ENCODE assay signal across 8 cellular contexts in the genomic region with DNA sequence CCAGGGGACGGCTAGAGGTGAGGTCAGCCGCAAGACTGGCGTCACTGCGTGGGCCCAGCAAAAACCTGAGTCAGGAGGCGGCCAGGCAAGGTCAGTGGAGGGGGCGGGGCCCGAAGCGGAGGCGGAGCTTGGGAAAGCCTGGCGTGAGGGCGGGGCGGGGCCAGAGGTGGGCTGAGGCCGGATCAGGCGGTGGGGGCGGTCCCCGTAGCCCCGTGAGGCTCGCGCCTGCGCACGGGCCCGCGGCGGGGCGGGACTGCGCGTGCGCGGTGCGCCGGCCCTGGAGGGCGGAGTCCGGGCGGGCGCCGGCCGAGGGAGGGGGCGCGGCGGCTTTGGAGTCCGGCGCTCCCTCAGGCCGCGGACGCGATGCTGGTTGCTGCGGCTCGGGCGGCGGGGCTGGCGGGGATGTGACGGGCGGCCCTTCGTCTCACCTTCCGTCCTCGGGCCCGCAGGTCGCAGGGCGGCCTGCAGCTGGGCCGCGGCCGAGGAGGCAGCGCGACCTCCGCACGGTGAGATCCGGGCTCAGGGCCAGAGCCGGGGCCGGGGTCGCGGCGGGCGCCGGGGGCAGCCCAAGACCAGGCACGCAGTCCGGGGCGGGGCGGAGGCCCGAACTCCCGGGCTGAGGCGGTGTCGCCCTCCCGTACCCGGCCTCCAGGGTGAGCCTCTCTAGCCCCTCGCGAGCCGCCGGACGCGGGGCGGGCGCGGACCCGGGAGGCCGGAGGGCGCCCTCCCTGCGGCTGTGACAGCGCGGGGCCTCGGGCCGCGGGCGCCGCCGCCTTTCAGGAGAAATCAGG. TPM values are rescaled to one million over a fixed set of nuclear protein-coding genes. Genes with fewer than 3 reads are reported as not detected.
DNase-seq lines count a peak whose midpoint lies in the region; ATAC-seq and TF ChIP-seq lines count a peak whose summit lies in the region.

CCSER2 (plus strand) TSS at position 287 of the 791 bp plus-strand sequence. CDS start 42,464 bp downstream, outside the sequence.

- H3K4me3 ChIP-seq in GM23248 (peak within 1 kb of the TSS; percentile 93), SJSA1 (peak within 1 kb of the TSS; percentile 100), neuronal stem cell (ENCODE audit: low read length in 2 of 2) (peak within 1 kb of the TSS; percentile 85 to 99), subcutaneous abdominal adipose tissue (ENCODE audit: low read depth in 1 of 5, low read length in 5 of 5) (peak within 1 kb of the TSS; percentile 71 to 85 (median 77))

- peak within 1 kb of the TSS; percentile 77 for H2BK5ac ChIP-seq in neuronal stem cell (ENCODE audit: low read length)

- H4K91ac ChIP-seq in neuronal stem cell (ENCODE audit: low read depth, low read length, poor library complexity) = no peak within 1 kb of the TSS

- no peak within 1 kb of the TSS for H3K4ac ChIP-seq in neuronal stem cell (ENCODE audit: low read length)

- peaks cover 16% of the 10 kb centered on the region for H3K4me1 ChIP-seq in GM23248 (ENCODE audit: insufficient read depth)
- peaks cover 37% of the 10 kb centered on the region for H3K4me1 ChIP-seq in SJSA1 (replicated peaks)
- H3K4me1 ChIP-seq in foreskin keratinocyte = peaks cover 19% of the 10 kb centered on the region
- peaks cover 5 to 8% of the 10 kb centered on the region in 2 donors for H3K4me1 ChIP-seq in neuronal stem cell (ENCODE audit: control insufficient read depth in 2 of 2, insufficient read depth in 1 of 2, low read depth in 1 of 2, low read length in 2 of 2)
- peaks cover 0 to 18% (median 17%) of the 10 kb centered on the region in 5 donors for H3K4me1 ChIP-seq in subcutaneous abdominal adipose tissue (ENCODE audit: control insufficient read depth in 5 of 5, insufficient read depth in 5 of 5, low read length in 5 of 5)

- H2BK12ac ChIP-seq in neuronal stem cell (ENCODE audit: low read length) = peak within 1 kb of the TSS; percentile 32

- ATAC-seq in foreskin keratinocyte = peak; percentile 85

- no peaks in the 10 kb centered on the region for H3K9me2 ChIP-seq in GM23248 (ENCODE audit: insufficient read depth)

- H2BK120ac ChIP-seq in neuronal stem cell (ENCODE audit: low read depth, low read length) = no peak within 1 kb of the TSS

- 1 to 2% methylated on average over 52 to 57 of the region's 105 CpGs for WGBS in GM23248 (ENCODE audit: low coverage in 1 of 2, low lambda C conversion rate in 2 of 2, missing lambda C conversion rate in 2 of 2), 2 experiments
- WGBS in neuronal stem cell (ENCODE audit: extremely low coverage in 2 of 2, insufficient read length in 2 of 2, insufficient replicate concordance in 1 of 2), 2 donors = no CpG with 5 or more reads among the region's 105 CpGs

- H3K9me3 ChIP-seq in GM23248 (ENCODE audit: low read depth) (no peaks in the 10 kb centered on the region), SJSA1 (replicated peaks) (peaks cover 3% of the 10 kb centered on the region; the same call in 1 of the 2 replicates), neuronal stem cell (replicated peaks in 1 of 2; ENCODE audit: control insufficient read depth in 2 of 2, insufficient read depth in 1 of 2, low read depth in 1 of 2, low read length in 2 of 2) (no peaks in the 10 kb centered on the region), subcutaneous abdominal adipose tissue (ENCODE audit: control insufficient read depth in 5 of 5, low read length in 5 of 5) (no peaks in the 10 kb centered on the region)

- TF ChIP-seq CTCF in foreskin keratinocyte (conservative IDR thresholded peaks at IDR 0.05) = peak; percentile 9

- no peak within 1 kb of the TSS for H4K8ac ChIP-seq in neuronal stem cell (ENCODE audit: low read depth, low read length)

- DNase-seq in G401 (ENCODE audit: low spot score) = peak; percentile 95
- peak; percentile 99 for DNase-seq in GM23248
- peak; percentile 76 to 81 for DNase-seq in Kasumi-1 (lab: John Stamatoyannopoulos, UW)
- DNase-seq in SJSA1 (ENCODE audit: low read depth in 1 of 2, low spot score in 2 of 2) = peak; percentile 84 to 98
- DNase-seq in activated naive CD4-positive, alpha-beta T cell (lab: John Stamatoyannopoulos, UW) = peak; percentile 69 to 84 (median 72)
- peak; percentile 40 to 72 for DNase-seq in foreskin keratinocyte
- peak; percentile 92 for DNase-seq in neuronal stem cell (ENCODE audit: low spot score)

- peak within 1 kb of the TSS; percentile 88 for H3K4me2 ChIP-seq in GM23248 (ENCODE audit: unreplicated experiment)
- H3K4me2 ChIP-seq in neuronal stem cell (ENCODE audit: insufficient read depth, low read length, poor library complexity, severe bottlenecking) = peak within 1 kb of the TSS; percentile 43

- H3K79me2 ChIP-seq in GM23248 (ENCODE audit: insufficient read depth) = peaks cover 46% of the 10 kb centered on the region

- H3K27me3 ChIP-seq in GM23248 (replicated peaks; ENCODE audit: insufficient read depth) = no peaks in the 10 kb centered on the region
- no peaks in the 10 kb centered on the region for H3K27me3 ChIP-seq in SJSA1 (replicated peaks)
- no peaks in the 10 kb centered on the region for H3K27me3 ChIP-seq in foreskin keratinocyte
- H3K27me3 ChIP-seq in neuronal stem cell (ENCODE audit: control insufficient read depth in 3 of 3, insufficient read depth in 3 of 3, low read depth in 1 of 3, low read length in 3 of 3) = peaks cover 0 to 2% (median 0%) of the 10 kb centered on the region in 3 experiments
- H3K27me3 ChIP-seq in subcutaneous abdominal adipose tissue (ENCODE audit: control insufficient read depth in 5 of 5, insufficient read depth in 4 of 5, low read length in 5 of 5) = no peaks in the 10 kb centered on the region

- no peaks in the 10 kb centered on the region for H3F3A ChIP-seq in GM23248 (ENCODE audit: insufficient read depth)

- H3K27ac ChIP-seq in GM23248 (peak within 1 kb of the TSS; percentile 75), SJSA1 (peak within 1 kb of the TSS; percentile 95), foreskin keratinocyte (peak within 1 kb of the TSS; percentile 96), neuronal stem cell (replicated peaks; ENCODE audit: low read length) (peak within 1 kb of the TSS; percentile 95), subcutaneous abdominal adipose tissue (ENCODE audit: low read depth, low read length) (peak within 1 kb of the TSS; percentile 71)

- no peaks in the 10 kb centered on the region for H3K79me1 ChIP-seq in neuronal stem cell (ENCODE audit: low read depth, low read length)

- peak within 1 kb of the TSS; percentile 97 for H3K23ac ChIP-seq in neuronal stem cell (ENCODE audit: low read depth, low read length, poor library complexity)

- H3K18ac ChIP-seq in neuronal stem cell (ENCODE audit: low read length) = peak within 1 kb of the TSS; percentile 97

- in situ Hi-C loops in G401 (cut with HindIII; ENCODE audit: low sequenced_read_pairs) (no loop called here), GM23248 (cut with MboI) (no loop called here)

- H2BK15ac ChIP-seq in neuronal stem cell (ENCODE audit: low read length) = peak within 1 kb of the TSS; percentile 93

- no peak within 1 kb of the TSS for H2AK5ac ChIP-seq in neuronal stem cell (ENCODE audit: low read depth, low read length)

- peak within 1 kb of the TSS; percentile 91 for H3K14ac ChIP-seq in neuronal stem cell (ENCODE audit: low read length)

- no peaks in the 10 kb centered on the region for H3K36me3 ChIP-seq in GM23248 (ENCODE audit: low read depth)
- H3K36me3 ChIP-seq in SJSA1 = peaks cover 15% of the 10 kb centered on the region
- H3K36me3 ChIP-seq in neuronal stem cell (replicated peaks in 1 of 2; ENCODE audit: control insufficient read depth in 2 of 2, insufficient read depth in 2 of 2, low read length in 2 of 2) = no peaks in the 10 kb centered on the region
- no peaks in the 10 kb centered on the region for H3K36me3 ChIP-seq in subcutaneous abdominal adipose tissue (ENCODE audit: control insufficient read depth in 5 of 5, insufficient read depth in 5 of 5, low read length in 5 of 5)

- peak within 1 kb of the TSS; percentile 92 for H3K9ac ChIP-seq in GM23248
- H3K9ac ChIP-seq in neuronal stem cell (ENCODE audit: low read depth, low read length, poor library complexity) = peak within 1 kb of the TSS; percentile 98
- H3K9ac ChIP-seq in subcutaneous abdominal adipose tissue (ENCODE audit: low read length in 5 of 5) = peak within 1 kb of the TSS; percentile 8 to 87 (median 86)

- H2AFZ ChIP-seq in GM23248 = peak within 1 kb of the TSS; percentile 81
- H2AFZ ChIP-seq in neuronal stem cell (ENCODE audit: low read length) = peak within 1 kb of the TSS; percentile 97

- peaks cover 10% of the 10 kb centered on the region for H4K20me1 ChIP-seq in GM23248 (ENCODE audit: insufficient read depth)

RNA-seq across cellular contexts. Expression of gene CCSER2, which starts in this region (rescaled TPM):
- total RNA-seq in G401 (2014; rRNA removed; shearing (Covaris generic)) = 11.6 and 19.4 TPM in 2 replicates
- total RNA-seq in GM23248 (2014; rRNA removed; shearing (Covaris generic)) = 27.8 and 30.6 TPM in 2 replicates
- 76.8 and 78.1 TPM in 2 replicates for polyA plus RNA-seq in GM23248 (2016; fragmentation: Nextera tagmentation; extraction: Ambion mirVana)
- total RNA-seq in SJSA1 (2014; rRNA removed; shearing (Covaris generic)) = 32.3 and 45.0 TPM in 2 replicates
- 24.9 and 28.7 TPM in 2 replicates for total RNA-seq in foreskin keratinocyte
- polyA plus RNA-seq in foreskin keratinocyte = 11.1 and 11.8 TPM in 2 replicates
- 34.0 TPM for polyA plus RNA-seq in neuronal stem cell (2013, experiment 1 of 2)
- 36.4 TPM for polyA plus RNA-seq in neuronal stem cell (2013, experiment 2 of 2)

Comparison
In these comparisons a context has a peak if more than half of its experiments do, and no peak if none do; other contexts are left out.
1. Peak in every context shown above with its lines: DNase-seq, ATAC-seq, H3K4me3 ChIP-seq and H3K27ac ChIP-seq.